In the genomic region with DNA sequence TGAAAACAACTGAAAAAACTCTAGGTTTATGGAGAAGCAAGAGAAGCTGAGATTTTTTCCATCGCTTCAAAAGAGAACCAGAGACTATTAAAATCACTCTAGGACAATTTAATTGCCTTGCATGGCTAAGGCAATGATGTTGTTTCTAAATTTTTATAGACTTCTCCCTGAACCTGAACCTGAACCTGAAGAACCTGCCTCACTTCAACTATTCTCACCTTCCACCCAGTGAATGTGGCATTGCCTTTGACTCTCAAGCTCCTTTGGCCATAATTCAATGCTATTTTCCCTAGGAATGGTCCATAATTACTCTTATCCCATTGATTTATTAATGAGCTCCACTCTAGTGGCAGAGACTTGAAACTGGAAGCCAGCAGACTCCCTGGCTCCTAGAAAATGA, we compare ENCODE assay signal across 19 cellular contexts.
"Had no signal": no experiment of that assay in that cellular context is flagged by ENCODE, and none has a peak within 500 bp of the region (broad histone marks: within the 10 kb centered on the region; RNA-seq: fewer than 3 reads in every experiment).

No MANE protein-coding gene starts in this region.

- H3K27ac Mint-ChIP-seq: activated naive CD4-positive, alpha-beta T cell treated with anti-CD3 and anti-CD28 coated beads, Interleukin-2, amount 50 U/mL, for 72 hours; activated T-helper 1 cell treated with anti-CD3 and anti-CD28 coated beads, Interleukin-12 subunit alpha, Interleukin-12 subunit beta, Interleukin-2, Interleukin-4 antibody, amounts not matched to agents 30 ng/mL and 10 ng/mL and 1 ng/mL, durations not matched to agents 14 hours and 24 hours and 36 hours; effector memory CD8-positive, alpha-beta T cell had no signal

- H3K27me3 Mint-ChIP-seq: progenitor cell of endocrine pancreas had no signal

- DNase-seq: activated CD4-positive, alpha-beta T cell treated with anti-CD3 and anti-CD28 coated beads, Interleukin-2, amount 50 U/mL, for 48 hours; activated gamma-delta T cell treated with Interleukin-2 at 50 U/mL for 16 hours; dermis blood vessel endothelial cell; effector memory CD8-positive, alpha-beta T cell; hypothalamus; islet precursor cell; stimulated activated CD4-positive, alpha-beta T cell treated with anti-CD3 and anti-CD28 coated beads, Interleukin-12 subunit alpha, Interleukin-12 subunit beta, amount 100 ng/mL, for 4 hours; stimulated activated CD4-positive, alpha-beta T cell treated with anti-CD3 and anti-CD28 coated beads, Interleukin-1b, Interleukin-23, amount 100 ng/mL, for 48 hours; stimulated activated naive CD4-positive, alpha-beta T cell treated with Interleukin-2 at 50 U/mL for 16 hours; T-helper 2 cell; thyroid gland; WERI-Rb-1 had no signal

- ATAC-seq: activated naive CD4-positive, alpha-beta T cell treated with anti-CD3 and anti-CD28 coated beads, Interleukin-2, amount 50 U/mL, for 72 hours; effector memory CD8-positive, alpha-beta T cell had no signal

- H3K27me3 ChIP-seq: cardiac muscle cell, thyroid gland had no signal

- H3K4me3 Mint-ChIP-seq: activated T-helper 1 cell treated with anti-CD3 and anti-CD28 coated beads, Interleukin-12 subunit alpha, Interleukin-12 subunit beta, Interleukin-2, Interleukin-4 antibody, amounts not matched to agents 30 ng/mL and 10 ng/mL and 1 ng/mL, durations not matched to agents 14 hours and 24 hours and 36 hours; effector memory CD8-positive, alpha-beta T cell; neural crest cell had no signal

- H3K4me3 ChIP-seq: cardiac muscle cell, thyroid gland had no signal

- FAIRE-seq: frontal cortex, urothelium cell line had no signal

- H3K27ac ChIP-seq: cardiac muscle cell, thyroid gland, WERI-Rb-1 had no signal

- H3K4me1 ChIP-seq: thyroid gland had no signal

- H3K36me3 ChIP-seq: cardiac muscle cell, thyroid gland, WERI-Rb-1 had no signal

- H3K9me3 Mint-ChIP-seq: activated naive CD4-positive, alpha-beta T cell treated with anti-CD3 and anti-CD28 coated beads, Interleukin-2, amount 50 U/mL, for 72 hours; activated T-helper 1 cell treated with anti-CD3 and anti-CD28 coated beads, Interleukin-12 subunit alpha, Interleukin-12 subunit beta, Interleukin-2, Interleukin-4 antibody, amounts not matched to agents 30 ng/mL and 10 ng/mL and 1 ng/mL, durations not matched to agents 14 hours and 24 hours and 36 hours; effector memory CD8-positive, alpha-beta T cell; neural crest cell had no signal

- H3K36me3 Mint-ChIP-seq: activated naive CD4-positive, alpha-beta T cell treated with anti-CD3 and anti-CD28 coated beads, Interleukin-2, amount 50 U/mL, for 72 hours had no signal
